Comparison of ENCODE assay signal across 22 cellular contexts in the genomic region with DNA sequence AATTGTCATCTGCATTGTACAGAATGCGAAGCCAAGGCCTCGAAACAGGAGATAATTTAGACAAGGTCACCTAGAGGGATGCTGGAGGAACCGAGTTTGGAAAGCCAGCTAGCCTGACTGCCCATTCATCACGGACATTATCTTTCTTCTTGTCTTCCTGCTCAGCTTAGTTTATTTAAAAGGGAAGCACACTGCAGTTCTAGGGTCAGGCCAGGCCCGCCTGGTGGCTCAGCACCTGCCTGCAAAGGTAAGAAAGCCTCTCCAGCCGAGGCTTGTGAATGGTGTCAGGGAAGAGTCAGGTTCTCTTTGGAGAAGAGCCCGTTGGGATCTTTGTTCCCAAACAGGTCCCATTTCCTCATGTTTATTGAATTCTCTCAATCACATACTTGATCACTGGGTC.
A peak's percentile ranks its signal among the peaks of the same experiment; 100 is the strongest.
DNase-seq lines count a peak whose midpoint lies in the region; ATAC-seq, FAIRE-seq and TF ChIP-seq lines count a peak whose summit lies in the region.
"Had no signal": no experiment of that assay in that cellular context is flagged by ENCODE, and none has a peak within 500 bp of the region (broad histone marks: within the 10 kb centered on the region; RNA-seq: fewer than 3 reads in every experiment).

No MANE protein-coding gene starts in this region.

- no peak for TF ChIP-seq RAD21 in HepG2 (CRISPR knock-in tag; IDR thresholded peaks at IDR 0.05)

- H3K27me3 ChIP-seq in HepG2 (ENCODE audit: control insufficient read depth in 1 of 2, insufficient read depth in 2 of 2, low read length in 2 of 2) (no peaks in the 10 kb centered on the region), right lobe of liver (no peaks in the 10 kb centered on the region), stomach (no peaks in the 10 kb centered on the region)
- H3K27me3 ChIP-seq: BLaER1 had no signal

- H3K9me3 ChIP-seq in HepG2 (ENCODE audit: low read length) (no peaks in the 10 kb centered on the region), right lobe of liver (no peaks in the 10 kb centered on the region), stomach (no peaks in the 10 kb centered on the region)
- H3K9me3 ChIP-seq: A549, BLaER1 had no signal

- in situ Hi-C loops in HepG2 (cut with HindIII; ENCODE audit: extremely low pct_ligation_motif_present, low pct_unique_long_range_greater_than_20kb): no loop called here

- no peaks in the 10 kb centered on the region for H3K79me2 ChIP-seq in HepG2 (ENCODE audit: insufficient read depth, low read length)

- ATAC-seq in HepG2 (peak; percentile 35; the same call in 1 of the 3 replicates), right lobe of liver (no peak), HG02884 (IDR thresholded peaks at IDR 0.05; ENCODE audit: unreplicated experiment) (no peak), HG02840 (IDR thresholded peaks at IDR 0.05; ENCODE audit: low FRiP score, unreplicated experiment) (no peak)
- ATAC-seq: A549, K562 had no signal

- H3K4me3 ChIP-seq in HepG2 (replicated peaks in 1 of 3; ENCODE audit: insufficient read depth in 1 of 3, low read depth in 2 of 3, low read length in 3 of 3): no peak overlapping the region
- no peak overlapping the region for H3K4me3 ChIP-seq in right lobe of liver
- H3K4me3 ChIP-seq in stomach: no peak overlapping the region
- H3K4me3 ChIP-seq: A549, BLaER1, K562 had no signal

- no peak overlapping the region for H2AFZ ChIP-seq in HepG2 (ENCODE audit: low read length)

- TF ChIP-seq POLR2A in HepG2 (IDR thresholded peaks at IDR 0.05; ENCODE audit: insufficient read depth in 1 of 2, low read depth in 2 of 2, low read length in 2 of 2): no peak
- TF ChIP-seq POLR2A in right lobe of liver (IDR thresholded peaks at IDR 0.05): no peak
- no peak for TF ChIP-seq POLR2A in stomach (IDR thresholded peaks at IDR 0.05)

- no peaks in the 10 kb centered on the region for H3K36me3 ChIP-seq in HepG2 (replicated peaks in 1 of 2; ENCODE audit: control insufficient read depth in 1 of 2, insufficient read depth in 2 of 2, low read length in 2 of 2)
- H3K36me3 ChIP-seq in right lobe of liver: no peaks in the 10 kb centered on the region
- H3K36me3 ChIP-seq in stomach: no peaks in the 10 kb centered on the region
- H3K36me3 ChIP-seq: BLaER1 had no signal

- H3K4me2 ChIP-seq in HepG2 (ENCODE audit: low read depth, low read length): peak overlapping the region; percentile 52
- H3K4me2 ChIP-seq: A549, BLaER1 had no signal

- H4K20me1 ChIP-seq in HepG2 (ENCODE audit: insufficient read depth, low read length): no peaks in the 10 kb centered on the region
- H4K20me1 ChIP-seq: BLaER1 had no signal

- CTCF ChIA-PET in HepG2 (lab: Yijun Ruan, JAX; ENCODE audit: low intra/inter-chr PET ratio, low total read pairs): no interaction called here

- TF ChIP-seq EP300 in HepG2 (IDR thresholded peaks at IDR 0.05; ENCODE audit: low read depth in 2 of 2, low read length in 2 of 2): no peak
- no peak for TF ChIP-seq EP300 in HepG2 (CRISPR knock-in tag; IDR thresholded peaks at IDR 0.05; ENCODE audit: borderline replicate concordance)
- no peak for TF ChIP-seq EP300 in stomach (IDR thresholded peaks at IDR 0.05)

- H3K4me1 ChIP-seq in HepG2 (ENCODE audit: insufficient read depth, low read length) (peaks cover 14% of the 10 kb centered on the region), right lobe of liver (no peaks in the 10 kb centered on the region), stomach (peaks cover 0 to 20% (median 13%) of the 10 kb centered on the region in 4 donors)
- H3K4me1 ChIP-seq: A549, BLaER1 had no signal

- FAIRE-seq in HepG2 (lab: Jason Lieb, UNC): no peak
- FAIRE-seq: A549, GM19239, K562 had no signal

- BruUV-seq in HepG2 (replicated peaks; lab: Mats Ljungman, UMichigan): no TSS peak

- no peak for DNase-seq in HepG2 (ENCODE audit: low spot score)
- no peak for DNase-seq in right lobe of liver
- DNase-seq in iPS-NIHi11 (ENCODE audit: low spot score): peak; percentile 30
- no peak for DNase-seq in stomach
- DNase-seq in A172 (ENCODE audit: low spot score): no peak
- DNase-seq: CD4-positive, alpha-beta memory T cell; DMS153; GF-D8; HCEC 1CT; NCI-H1105 treated with DMSO at 0.1 percent for 48 hours; NCI-H1694; NCI-H2107; NCI-H510A; NCI-H748 treated with DMSO at 0.1 percent for 48 hours; OCI-M1; SHP77 had no signal

- H3K9ac ChIP-seq in HepG2 (ENCODE audit: insufficient read depth, low read depth, low read length): 0 out of 2 replicates have a peak overlapping the region, but pooled peaks have one; percentile 7
- H3K9ac ChIP-seq: BLaER1 had no signal

- intact Hi-C loops in HepG2 (cut with micrococcal nuclease; ENCODE audit: unreplicated experiment) (no loop called here), right lobe of liver (cut with DNase I) (no loop called here), stomach (cut with DNase I; ENCODE audit: low total_unique reads) (no loop called here)

- H3K27ac ChIP-seq in HepG2 (ENCODE audit: extremely low read length, insufficient read depth, low read length) (no peak overlapping the region), right lobe of liver (no peak overlapping the region), stomach (peak overlapping the region in 3 of 5 donors; percentile 3 to 65 (median 61))
- H3K27ac ChIP-seq: A549, BLaER1 had no signal

- 24% methylated on average over 7 of the region's 7 CpGs for WGBS in HepG2 (ENCODE audit: low lambda C conversion rate)
- WGBS in right lobe of liver (ENCODE audit: insufficient coverage, low coverage, low lambda C conversion rate, missing lambda C conversion rate): 66% methylated on average over 5 of the region's 7 CpGs
- WGBS in stomach, 5 donors: 41 to 68% (median 56%) methylated on average over 7 of the region's 7 CpGs

- TF ChIP-seq CTCF in HepG2 (CRISPR knock-in tag; IDR thresholded peaks at IDR 0.05): no peak
- no peak for TF ChIP-seq CTCF in right lobe of liver (IDR thresholded peaks at IDR 0.05)
- TF ChIP-seq CTCF in stomach (IDR thresholded peaks at IDR 0.05): no peak

- POLR2A ChIA-PET in HepG2 (lab: Yijun Ruan, JAX): no interaction called here

TF ChIP-seq in HepG2, 621 proteins besides CTCF, POLR2A, EP300 and RAD21 (continues in another document):
- TF ChIP-seq KDM6A (CRISPR knock-in tag; IDR thresholded peaks at IDR 0.05; ENCODE audit: low read depth): no peak
- TF ChIP-seq, protein P1, sequence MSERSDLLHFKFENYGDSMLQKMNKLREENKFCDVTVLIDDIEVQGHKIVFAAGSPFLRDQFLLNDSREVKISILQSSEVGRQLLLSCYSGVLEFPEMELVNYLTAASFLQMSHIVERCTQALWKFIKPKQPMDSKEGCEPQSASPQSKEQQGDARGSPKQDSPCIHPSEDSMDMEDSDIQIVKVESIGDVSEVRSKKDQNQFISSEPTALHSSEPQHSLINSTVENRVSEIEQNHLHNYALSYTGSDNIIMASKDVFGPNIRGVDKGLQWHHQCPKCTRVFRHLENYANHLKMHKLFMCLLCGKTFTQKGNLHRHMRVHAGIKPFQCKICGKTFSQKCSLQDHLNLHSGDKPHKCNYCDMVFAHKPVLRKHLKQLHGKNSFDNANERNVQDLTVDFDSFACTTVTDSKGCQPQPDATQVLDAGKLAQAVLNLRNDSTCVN (CRISPR knock-in tag; IDR thresholded peaks at IDR 0.05; ENCODE audit: borderline replicate concordance): no peak
- TF ChIP-seq, protein P2, sequence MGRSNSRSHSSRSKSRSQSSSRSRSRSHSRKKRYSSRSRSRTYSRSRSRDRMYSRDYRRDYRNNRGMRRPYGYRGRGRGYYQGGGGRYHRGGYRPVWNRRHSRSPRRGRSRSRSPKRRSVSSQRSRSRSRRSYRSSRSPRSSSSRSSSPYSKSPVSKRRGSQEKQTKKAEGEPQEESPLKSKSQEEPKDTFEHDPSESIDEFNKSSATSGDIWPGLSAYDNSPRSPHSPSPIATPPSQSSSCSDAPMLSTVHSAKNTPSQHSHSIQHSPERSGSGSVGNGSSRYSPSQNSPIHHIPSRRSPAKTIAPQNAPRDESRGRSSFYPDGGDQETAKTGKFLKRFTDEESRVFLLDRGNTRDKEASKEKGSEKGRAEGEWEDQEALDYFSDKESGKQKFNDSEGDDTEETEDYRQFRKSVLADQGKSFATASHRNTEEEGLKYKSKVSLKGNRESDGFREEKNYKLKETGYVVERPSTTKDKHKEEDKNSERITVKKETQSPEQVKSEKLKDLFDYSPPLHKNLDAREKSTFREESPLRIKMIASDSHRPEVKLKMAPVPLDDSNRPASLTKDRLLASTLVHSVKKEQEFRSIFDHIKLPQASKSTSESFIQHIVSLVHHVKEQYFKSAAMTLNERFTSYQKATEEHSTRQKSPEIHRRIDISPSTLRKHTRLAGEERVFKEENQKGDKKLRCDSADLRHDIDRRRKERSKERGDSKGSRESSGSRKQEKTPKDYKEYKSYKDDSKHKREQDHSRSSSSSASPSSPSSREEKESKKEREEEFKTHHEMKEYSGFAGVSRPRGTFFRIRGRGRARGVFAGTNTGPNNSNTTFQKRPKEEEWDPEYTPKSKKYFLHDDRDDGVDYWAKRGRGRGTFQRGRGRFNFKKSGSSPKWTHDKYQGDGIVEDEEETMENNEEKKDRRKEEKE (IDR thresholded peaks at IDR 0.05): no peak
- TF ChIP-seq, protein P3, sequence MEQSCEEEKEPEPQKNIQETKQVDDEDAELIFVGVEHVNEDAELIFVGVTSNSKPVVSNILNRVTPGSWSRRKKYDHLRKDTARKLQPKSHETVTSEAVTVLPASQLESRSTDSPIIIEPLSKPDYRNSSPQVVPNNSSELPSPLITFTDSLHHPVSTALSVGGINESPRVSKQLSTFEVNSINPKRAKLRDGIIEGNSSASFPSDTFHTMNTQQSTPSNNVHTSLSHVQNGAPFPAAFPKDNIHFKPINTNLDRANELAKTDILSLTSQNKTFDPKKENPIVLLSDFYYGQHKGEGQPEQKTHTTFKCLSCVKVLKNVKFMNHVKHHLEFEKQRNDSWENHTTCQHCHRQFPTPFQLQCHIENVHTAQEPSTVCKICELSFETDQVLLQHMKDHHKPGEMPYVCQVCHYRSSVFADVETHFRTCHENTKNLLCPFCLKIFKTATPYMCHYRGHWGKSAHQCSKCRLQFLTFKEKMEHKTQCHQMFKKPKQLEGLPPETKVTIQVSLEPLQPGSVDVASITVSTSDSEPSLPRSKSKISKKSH (CRISPR knock-in tag; IDR thresholded peaks at IDR 0.05; ENCODE audit: borderline replicate concordance): no peak
- TF ChIP-seq, protein P4, sequence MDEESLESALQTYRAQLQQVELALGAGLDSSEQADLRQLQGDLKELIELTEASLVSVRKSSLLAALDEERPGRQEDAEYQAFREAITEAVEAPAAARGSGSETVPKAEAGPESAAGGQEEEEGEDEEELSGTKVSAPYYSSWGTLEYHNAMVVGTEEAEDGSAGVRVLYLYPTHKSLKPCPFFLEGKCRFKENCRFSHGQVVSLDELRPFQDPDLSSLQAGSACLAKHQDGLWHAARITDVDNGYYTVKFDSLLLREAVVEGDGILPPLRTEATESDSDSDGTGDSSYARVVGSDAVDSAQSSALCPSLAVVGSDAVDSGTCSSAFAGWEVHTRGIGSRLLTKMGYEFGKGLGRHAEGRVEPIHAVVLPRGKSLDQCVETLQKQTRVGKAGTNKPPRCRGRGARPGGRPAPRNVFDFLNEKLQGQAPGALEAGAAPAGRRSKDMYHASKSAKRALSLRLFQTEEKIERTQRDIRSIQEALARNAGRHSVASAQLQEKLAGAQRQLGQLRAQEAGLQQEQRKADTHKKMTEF (CRISPR knock-in tag; IDR thresholded peaks at IDR 0.05): no peak
- no peak for TF ChIP-seq ZNF263 (CRISPR knock-in tag; IDR thresholded peaks at IDR 0.05)
- TF ChIP-seq ZZZ3 (CRISPR knock-in tag; IDR thresholded peaks at IDR 0.05; ENCODE audit: borderline replicate concordance): no peak
- TF ChIP-seq DMAP1 (CRISPR knock-in tag; IDR thresholded peaks at IDR 0.05): no peak

Comparison
In these comparisons a context has a peak if more than half of its experiments do, and no peak if none do; other contexts are left out.
1. H3K27ac ChIP-seq: peak in stomach (3 of 5); none in HepG2 (single experiment) and right lobe of liver (0 of 3).